Comparison of ENCODE assay signal across 17 cellular contexts in genomic region chr5:67591491-67591890, GRCh38.
"Had no signal": no experiment of that assay in that cellular context is flagged by ENCODE, and none has a peak within 500 bp of the region (broad histone marks: within the 10 kb centered on the region; RNA-seq: fewer than 3 reads in every experiment).

No MANE protein-coding gene starts in this region.

- H3K4me3 ChIP-seq: breast epithelium, K562, SK-N-MC had no signal

- DNase-seq: activated CD4-positive, alpha-beta T cell treated with anti-CD3 and anti-CD28 coated beads for 36 hours; activated CD8-positive, alpha-beta memory T cell treated with anti-CD3 and anti-CD28 coated beads, Interleukin-2, amount 50 U/mL, for 4 hours; activated CD8-positive, alpha-beta T cell treated with anti-CD3 and anti-CD28 coated beads for 36 hours; aorta; Karpas-422; NCI-H1105 treated with DMSO at 0.1 percent for 48 hours; NCI-H1436 treated with DMSO at 0.1 percent for 48 hours; NCI-H1930; NCI-H345; NCI-H524; NCI-H748 treated with DMSO at 0.1 percent for 48 hours; T-cell; T-helper 2 cell; T1000 had no signal

- ATAC-seq: activated CD4-positive, alpha-beta T cell treated with anti-CD3 and anti-CD28 coated beads for 36 hours; activated CD8-positive, alpha-beta T cell treated with anti-CD3 and anti-CD28 coated beads for 36 hours; K562; T-cell had no signal

- H3K4me1 ChIP-seq: breast epithelium had no signal

- H3K9me3 ChIP-seq: breast epithelium had no signal

- H3K27me3 ChIP-seq: breast epithelium had no signal

- H3K27ac ChIP-seq: breast epithelium, SK-N-MC had no signal

- H3K36me3 ChIP-seq: breast epithelium had no signal
